18 cellular contexts compared by ENCODE assay signal in genomic region chr2:164703915-164704706, GRCh38.
"Had no signal": no experiment of that assay in that cellular context is flagged by ENCODE, and none has a peak within 500 bp of the region (broad histone marks: within the 10 kb centered on the region; RNA-seq: fewer than 3 reads in every experiment).

No MANE protein-coding gene starts in this region.

- H3K4me2 ChIP-seq: smooth muscle cell had no signal

- H3K4me1 ChIP-seq: ascending aorta, lower lobe of right lung, sigmoid colon had no signal

- H3K27ac ChIP-seq: ascending aorta, coronary artery, gastroesophageal sphincter, lower lobe of right lung, sigmoid colon, testis had no signal

- DNase-seq: activated CD4-positive, alpha-beta T cell treated with anti-CD3 and anti-CD28 coated beads, Interleukin-2, amount 10 ng/mL, durations not matched to agents 7 days and 5 days; activated CD4-positive, CD25-positive, alpha-beta regulatory T cell treated with anti-CD3 and anti-CD28 coated beads, Interleukin-2, amount 50 U/mL, for 72 hours; activated CD8-positive, alpha-beta T cell treated with anti-CD3 and anti-CD28 coated beads, Interleukin-2, amount 10 ng/mL, durations not matched to agents 7 days and 5 days; activated gamma-delta T cell treated with Interleukin-2 at 50 U/mL for 16 hours; head of caudate nucleus; hypothalamus; left cardiac atrium; lower lobe of right lung; mesendoderm; mucosa of descending colon; sigmoid colon; stimulated activated CD4-positive, alpha-beta T cell treated with anti-CD3 and anti-CD28 coated beads, Interleukin-15, amount 100 ng/mL, for 24 hours; testis had no signal

- H3K9me3 ChIP-seq: ascending aorta, gastroesophageal sphincter, lower lobe of right lung, mucosa of descending colon, sigmoid colon, testis had no signal

- ATAC-seq: activated CD8-positive, alpha-beta T cell treated with anti-CD3 and anti-CD28 coated beads, Interleukin-2, amount 10 ng/mL, durations not matched to agents 7 days and 5 days; gastroesophageal sphincter; left cardiac atrium; mucosa of descending colon; stimulated activated memory B cell treated with anti-CD40 and anti-IgM and Interleukin-4, amounts not matched to agents 10 μg/mL and 1 μg/mL and 100 μg/mL, for 72 hours had no signal

- H3K27me3 ChIP-seq: ascending aorta, gastroesophageal sphincter, sigmoid colon, testis had no signal

- H3K36me3 ChIP-seq: sigmoid colon had no signal

- H3K4me3 ChIP-seq: ascending aorta, coronary artery, gastroesophageal sphincter, lower lobe of right lung, mucosa of descending colon, sigmoid colon, smooth muscle cell, testis had no signal
